In genomic region chr11:10116588-10116987, GRCh38 we compare ENCODE assay signal across 14 cellular contexts.
"Had no signal": no experiment of that assay in that cellular context is flagged by ENCODE, and none has a peak within 500 bp of the region (broad histone marks: within the 10 kb centered on the region; RNA-seq: fewer than 3 reads in every experiment).

No MANE protein-coding gene starts in this region.

- H3K27me3 ChIP-seq: breast epithelium, tibial nerve had no signal

- DNase-seq: activated CD4-positive, alpha-beta T cell treated with anti-CD3 and anti-CD28 coated beads, Interleukin-2, amount 10 ng/mL, durations not matched to agents 7 days and 5 days; activated CD8-positive, alpha-beta memory T cell treated with anti-CD3 and anti-CD28 coated beads for 24 hours; activated naive CD4-positive, alpha-beta T cell; aorta; erythroblast; islet precursor cell; mesenchymal stem cell; naive thymus-derived CD8-positive, alpha-beta T cell; posterior cingulate gyrus had no signal

- H3K4me1 Mint-ChIP-seq: activated CD4-positive, alpha-beta T cell treated with anti-CD3 and anti-CD28 coated beads, Interleukin-2, amount 10 ng/mL, durations not matched to agents 7 days and 5 days; naive thymus-derived CD8-positive, alpha-beta T cell; stimulated activated effector memory CD8-positive, alpha-beta T cell treated with anti-CD3 and anti-CD28 coated beads, Interleukin-12 subunit alpha, Interleukin-12 subunit beta, amount 100 ng/mL, for 72 hours had no signal

- H3K9me3 Mint-ChIP-seq: stimulated activated effector memory CD8-positive, alpha-beta T cell treated with anti-CD3 and anti-CD28 coated beads, Interleukin-12 subunit alpha, Interleukin-12 subunit beta, amount 100 ng/mL, for 72 hours had no signal

- H3K4me3 Mint-ChIP-seq: activated CD4-positive, alpha-beta T cell treated with anti-CD3 and anti-CD28 coated beads, Interleukin-2, amount 10 ng/mL, durations not matched to agents 7 days and 5 days; dendritic cell treated with granulocyte-macrophage colony-stimulating factor and Interleukin-4, amounts not matched to agents 40 ng/mL and 50 ng/mL, for 4 days; naive thymus-derived CD8-positive, alpha-beta T cell; stimulated activated effector memory CD8-positive, alpha-beta T cell treated with anti-CD3 and anti-CD28 coated beads, Interleukin-12 subunit alpha, Interleukin-12 subunit beta, amount 100 ng/mL, for 72 hours had no signal

- H3K27me3 Mint-ChIP-seq: activated CD4-positive, alpha-beta T cell treated with anti-CD3 and anti-CD28 coated beads, Interleukin-2, amount 10 ng/mL, durations not matched to agents 7 days and 5 days; dendritic cell treated with granulocyte-macrophage colony-stimulating factor and Interleukin-4, amounts not matched to agents 40 ng/mL and 50 ng/mL, for 4 days; naive thymus-derived CD8-positive, alpha-beta T cell had no signal

- H3K4me1 ChIP-seq: breast epithelium had no signal

- H3K9me3 ChIP-seq: breast epithelium had no signal

- H3K36me3 ChIP-seq: breast epithelium, tibial nerve had no signal

- ATAC-seq: left lobe of liver; naive thymus-derived CD8-positive, alpha-beta T cell; stimulated activated effector memory CD8-positive, alpha-beta T cell treated with anti-CD3 and anti-CD28 coated beads, Interleukin-12 subunit alpha, Interleukin-12 subunit beta, amount 100 ng/mL, for 72 hours had no signal

- H3K36me3 Mint-ChIP-seq: stimulated activated effector memory CD8-positive, alpha-beta T cell treated with anti-CD3 and anti-CD28 coated beads, Interleukin-12 subunit alpha, Interleukin-12 subunit beta, amount 100 ng/mL, for 72 hours had no signal

- H3K4me3 ChIP-seq: breast epithelium, tibial nerve had no signal

- H3K27ac Mint-ChIP-seq: activated CD4-positive, alpha-beta T cell treated with anti-CD3 and anti-CD28 coated beads, Interleukin-2, amount 10 ng/mL, durations not matched to agents 7 days and 5 days; dendritic cell treated with granulocyte-macrophage colony-stimulating factor and Interleukin-4, amounts not matched to agents 40 ng/mL and 50 ng/mL, for 4 days; naive thymus-derived CD8-positive, alpha-beta T cell; stimulated activated effector memory CD8-positive, alpha-beta T cell treated with anti-CD3 and anti-CD28 coated beads, Interleukin-12 subunit alpha, Interleukin-12 subunit beta, amount 100 ng/mL, for 72 hours had no signal
